17 cellular contexts compared by ENCODE assay signal in the genomic region with DNA sequence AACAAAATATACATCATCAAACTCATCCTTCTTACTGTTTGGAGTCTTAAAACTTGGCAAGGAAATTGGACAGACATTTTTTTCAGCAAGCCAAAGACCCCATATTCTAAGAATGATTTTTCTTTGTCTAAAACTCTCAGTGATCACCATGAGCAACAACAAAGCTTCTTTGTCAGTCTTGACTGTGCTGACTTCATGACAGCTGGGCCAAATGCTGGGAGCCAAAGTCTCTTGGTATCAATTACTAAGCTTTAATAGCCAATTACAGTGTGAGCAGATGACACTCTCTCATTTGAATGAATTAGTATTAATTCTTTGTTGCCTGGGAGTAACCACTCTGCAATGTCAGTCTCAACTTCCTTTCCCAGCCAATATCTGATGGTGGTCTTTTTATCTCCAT. TPM values are rescaled to one million over a fixed set of nuclear protein-coding genes. Genes with fewer than 3 reads are reported as not detected.
DNase-seq lines count a peak whose midpoint lies in the region; ATAC-seq lines count a peak whose summit lies in the region.
"Had no signal": no experiment of that assay in that cellular context is flagged by ENCODE, and none has a peak within 500 bp of the region (broad histone marks: within the 10 kb centered on the region; RNA-seq: fewer than 3 reads in every experiment).

No MANE protein-coding gene starts in this region.

- intact Hi-C loops in sciatic nerve (cut with DNase I) (no loop called here), left cardiac atrium (cut with DNase I) (loop anchor here in 1 of 2 donors (10.0 kb wide), 1 partner anchor 89 kb away; no protein-coding TSS in a partner anchor)

- peak; percentile 13 for DNase-seq in NCI-H146 (lab: John Stamatoyannopoulos, UW)
- no peak for DNase-seq in NCI-H146 treated with DMSO at 0.1 percent for 48 hours (lab: John Stamatoyannopoulos, UW; ENCODE audit: unreplicated experiment)
- DNase-seq in RPMI7951 (ENCODE audit: low read depth): peak; percentile 28
- peak; percentile 18 to 72 for DNase-seq in hippocampal formation (lab: John Stamatoyannopoulos, UW)
- DNase-seq in sciatic nerve (ENCODE audit: low spot score): no peak
- no peak for DNase-seq in SHP77 (lab: John Stamatoyannopoulos, UW)
- no peak for DNase-seq in left cardiac atrium
- DNase-seq: activated CD8-positive, alpha-beta memory T cell treated with anti-CD3 and anti-CD28 coated beads, Interleukin-2, amount 50 U/mL, for 48 hours; activated gamma-delta T cell treated with Interleukin-2 at 50 U/mL for 16 hours; amniotic stem cell; DMS153; NCI-H1092; T-helper 9 cell; thyroid gland had no signal

- ATAC-seq in sciatic nerve (peak; percentile 70), left cardiac atrium (no peak), GM19023 (IDR thresholded peaks at IDR 0.05; ENCODE audit: unreplicated experiment) (no peak)
- ATAC-seq: left lobe of liver; stimulated activated effector memory CD8-positive, alpha-beta T cell treated with anti-CD3 and anti-CD28 coated beads, Interleukin-12 subunit alpha, Interleukin-12 subunit beta, amount 100 ng/mL, for 72 hours had no signal

RNA-seq across cellular contexts. Expression of a gene that starts 48.1 kb away (rescaled TPM):
- total RNA-seq in RPMI7951 (2014; rRNA removed; shearing (Covaris generic)): 8.5 and 9.4 TPM in 2 replicates
- total RNA-seq in sciatic nerve: 33.3 TPM
- 10 to 100 TPM; 10.5 to 13.6 TPM for total RNA-seq in left cardiac atrium

Comparison
In these comparisons a context has a peak if more than half of its experiments do, and no peak if none do; other contexts are left out.
1. DNase-seq: peak in NCI-H146 (single experiment), RPMI7951 (single experiment) and hippocampal formation (2 of 2); none in NCI-H146 treated with DMSO at 0.1 percent for 48 hours (single experiment), sciatic nerve (single experiment), SHP77 (0 of 2) and left cardiac atrium (single experiment).